In the genomic region with DNA sequence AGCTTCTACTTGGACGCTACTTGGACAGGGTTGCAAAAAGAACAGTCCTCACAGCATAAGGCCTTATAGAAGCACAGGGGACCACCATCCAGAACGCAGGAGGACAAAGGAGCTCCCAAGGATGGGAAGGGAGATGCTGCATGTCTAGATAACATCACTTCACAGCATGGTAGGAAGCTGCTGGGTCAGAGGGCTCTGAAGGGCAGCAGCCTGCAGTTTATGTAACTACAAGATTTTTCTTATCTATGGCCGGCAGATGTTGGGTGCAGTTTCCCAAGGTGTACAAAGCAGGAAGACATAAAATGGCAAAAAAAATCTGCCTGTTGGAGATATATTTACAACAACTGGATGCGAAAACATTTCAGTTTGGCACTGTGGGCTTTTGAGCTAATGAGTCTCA, we compare ENCODE assay signal across 1 cellular context.
TF ChIP-seq lines count a peak whose summit lies in the region.

No MANE protein-coding gene starts in this region.

TF ChIP-seq in K562, 482 proteins besides CTCF, POLR2A, EP300 and RAD21 (continued from another document and continues in another):
- TF ChIP-seq, protein P1, sequence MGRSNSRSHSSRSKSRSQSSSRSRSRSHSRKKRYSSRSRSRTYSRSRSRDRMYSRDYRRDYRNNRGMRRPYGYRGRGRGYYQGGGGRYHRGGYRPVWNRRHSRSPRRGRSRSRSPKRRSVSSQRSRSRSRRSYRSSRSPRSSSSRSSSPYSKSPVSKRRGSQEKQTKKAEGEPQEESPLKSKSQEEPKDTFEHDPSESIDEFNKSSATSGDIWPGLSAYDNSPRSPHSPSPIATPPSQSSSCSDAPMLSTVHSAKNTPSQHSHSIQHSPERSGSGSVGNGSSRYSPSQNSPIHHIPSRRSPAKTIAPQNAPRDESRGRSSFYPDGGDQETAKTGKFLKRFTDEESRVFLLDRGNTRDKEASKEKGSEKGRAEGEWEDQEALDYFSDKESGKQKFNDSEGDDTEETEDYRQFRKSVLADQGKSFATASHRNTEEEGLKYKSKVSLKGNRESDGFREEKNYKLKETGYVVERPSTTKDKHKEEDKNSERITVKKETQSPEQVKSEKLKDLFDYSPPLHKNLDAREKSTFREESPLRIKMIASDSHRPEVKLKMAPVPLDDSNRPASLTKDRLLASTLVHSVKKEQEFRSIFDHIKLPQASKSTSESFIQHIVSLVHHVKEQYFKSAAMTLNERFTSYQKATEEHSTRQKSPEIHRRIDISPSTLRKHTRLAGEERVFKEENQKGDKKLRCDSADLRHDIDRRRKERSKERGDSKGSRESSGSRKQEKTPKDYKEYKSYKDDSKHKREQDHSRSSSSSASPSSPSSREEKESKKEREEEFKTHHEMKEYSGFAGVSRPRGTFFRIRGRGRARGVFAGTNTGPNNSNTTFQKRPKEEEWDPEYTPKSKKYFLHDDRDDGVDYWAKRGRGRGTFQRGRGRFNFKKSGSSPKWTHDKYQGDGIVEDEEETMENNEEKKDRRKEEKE (IDR thresholded peaks at IDR 0.05; ENCODE audit: borderline replicate concordance in 1 of 2, control insufficient read depth in 1 of 2, low read depth in 2 of 2, low read length in 1 of 2): no peak
- TF ChIP-seq NCOA2 (IDR thresholded peaks at IDR 0.05; ENCODE audit: partially characterized antibody in 2 of 2): no peak
- TF ChIP-seq CREB1 (IDR thresholded peaks at IDR 0.05): peak; percentile 63; the same call in 1 of the 2 replicates
- no peak for TF ChIP-seq CREB1 (CRISPR knock-in tag; IDR thresholded peaks at IDR 0.05)
- peak; percentile 92 for TF ChIP-seq NCOR1 (IDR thresholded peaks at IDR 0.05)
- TF ChIP-seq RAD51 (IDR thresholded peaks at IDR 0.05; ENCODE audit: borderline replicate concordance, low read depth): no peak
- no peak for TF ChIP-seq TRIM25 (IDR thresholded peaks at IDR 0.05; ENCODE audit: borderline replicate concordance)
- no peak for TF ChIP-seq E2F3 (CRISPR knock-in tag; IDR thresholded peaks at IDR 0.05)
- peak; percentile 69; the same call in 1 of the 2 replicates for TF ChIP-seq ZNF395 (CRISPR knock-in tag; IDR thresholded peaks at IDR 0.05)
- no peak for TF ChIP-seq ZBTB9 (CRISPR knock-in tag; IDR thresholded peaks at IDR 0.05)
- no peak for TF ChIP-seq HNRNPK (IDR thresholded peaks at IDR 0.05; ENCODE audit: low read depth, low read length, poor library complexity, severe bottlenecking)
- no peak for TF ChIP-seq GTF2E2 (tag; IDR thresholded peaks at IDR 0.05)
- TF ChIP-seq PURB (CRISPR knock-in tag; IDR thresholded peaks at IDR 0.05; ENCODE audit: low read depth): no peak
- TF ChIP-seq HNRNPL (IDR thresholded peaks at IDR 0.05; ENCODE audit: low read depth, low read length): no peak
- TF ChIP-seq, protein P2, sequence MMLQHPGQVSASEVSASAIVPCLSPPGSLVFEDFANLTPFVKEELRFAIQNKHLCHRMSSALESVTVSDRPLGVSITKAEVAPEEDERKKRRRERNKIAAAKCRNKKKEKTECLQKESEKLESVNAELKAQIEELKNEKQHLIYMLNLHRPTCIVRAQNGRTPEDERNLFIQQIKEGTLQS (IDR thresholded peaks at IDR 0.05): no peak
- TF ChIP-seq, protein P2 (CRISPR knock-in tag; conservative IDR thresholded peaks at IDR 0.05): no peak
- no peak for TF ChIP-seq PHF21A (IDR thresholded peaks at IDR 0.05; ENCODE audit: borderline replicate concordance, low read depth)
- TF ChIP-seq ETV1 (tag; conservative IDR thresholded peaks at IDR 0.05; ENCODE audit: low read depth): peak; percentile 59; the same call in 1 of the 2 replicates
- TF ChIP-seq CREM (IDR thresholded peaks at IDR 0.05; ENCODE audit: low read depth): peak; percentile 44; the same call in 1 of the 2 replicates
- no peak for TF ChIP-seq ZC3H4 (CRISPR knock-in tag; IDR thresholded peaks at IDR 0.05; ENCODE audit: borderline replicate concordance)
- TF ChIP-seq, protein P3, sequence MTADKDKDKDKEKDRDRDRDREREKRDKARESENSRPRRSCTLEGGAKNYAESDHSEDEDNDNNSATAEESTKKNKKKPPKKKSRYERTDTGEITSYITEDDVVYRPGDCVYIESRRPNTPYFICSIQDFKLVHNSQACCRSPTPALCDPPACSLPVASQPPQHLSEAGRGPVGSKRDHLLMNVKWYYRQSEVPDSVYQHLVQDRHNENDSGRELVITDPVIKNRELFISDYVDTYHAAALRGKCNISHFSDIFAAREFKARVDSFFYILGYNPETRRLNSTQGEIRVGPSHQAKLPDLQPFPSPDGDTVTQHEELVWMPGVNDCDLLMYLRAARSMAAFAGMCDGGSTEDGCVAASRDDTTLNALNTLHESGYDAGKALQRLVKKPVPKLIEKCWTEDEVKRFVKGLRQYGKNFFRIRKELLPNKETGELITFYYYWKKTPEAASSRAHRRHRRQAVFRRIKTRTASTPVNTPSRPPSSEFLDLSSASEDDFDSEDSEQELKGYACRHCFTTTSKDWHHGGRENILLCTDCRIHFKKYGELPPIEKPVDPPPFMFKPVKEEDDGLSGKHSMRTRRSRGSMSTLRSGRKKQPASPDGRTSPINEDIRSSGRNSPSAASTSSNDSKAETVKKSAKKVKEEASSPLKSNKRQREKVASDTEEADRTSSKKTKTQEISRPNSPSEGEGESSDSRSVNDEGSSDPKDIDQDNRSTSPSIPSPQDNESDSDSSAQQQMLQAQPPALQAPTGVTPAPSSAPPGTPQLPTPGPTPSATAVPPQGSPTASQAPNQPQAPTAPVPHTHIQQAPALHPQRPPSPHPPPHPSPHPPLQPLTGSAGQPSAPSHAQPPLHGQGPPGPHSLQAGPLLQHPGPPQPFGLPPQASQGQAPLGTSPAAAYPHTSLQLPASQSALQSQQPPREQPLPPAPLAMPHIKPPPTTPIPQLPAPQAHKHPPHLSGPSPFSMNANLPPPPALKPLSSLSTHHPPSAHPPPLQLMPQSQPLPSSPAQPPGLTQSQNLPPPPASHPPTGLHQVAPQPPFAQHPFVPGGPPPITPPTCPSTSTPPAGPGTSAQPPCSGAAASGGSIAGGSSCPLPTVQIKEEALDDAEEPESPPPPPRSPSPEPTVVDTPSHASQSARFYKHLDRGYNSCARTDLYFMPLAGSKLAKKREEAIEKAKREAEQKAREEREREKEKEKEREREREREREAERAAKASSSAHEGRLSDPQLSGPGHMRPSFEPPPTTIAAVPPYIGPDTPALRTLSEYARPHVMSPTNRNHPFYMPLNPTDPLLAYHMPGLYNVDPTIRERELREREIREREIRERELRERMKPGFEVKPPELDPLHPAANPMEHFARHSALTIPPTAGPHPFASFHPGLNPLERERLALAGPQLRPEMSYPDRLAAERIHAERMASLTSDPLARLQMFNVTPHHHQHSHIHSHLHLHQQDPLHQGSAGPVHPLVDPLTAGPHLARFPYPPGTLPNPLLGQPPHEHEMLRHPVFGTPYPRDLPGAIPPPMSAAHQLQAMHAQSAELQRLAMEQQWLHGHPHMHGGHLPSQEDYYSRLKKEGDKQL (CRISPR knock-in tag; IDR thresholded peaks at IDR 0.05; ENCODE audit: borderline replicate concordance): no peak
- TF ChIP-seq ZNF165 (CRISPR knock-in tag; IDR thresholded peaks at IDR 0.05; ENCODE audit: borderline replicate concordance): no peak
- TF ChIP-seq CBX2 (IDR thresholded peaks at IDR 0.05; ENCODE audit: insufficient read depth, low read length, poor library complexity, severe bottlenecking): no peak
- TF ChIP-seq MAX (CRISPR knock-in tag; IDR thresholded peaks at IDR 0.05): no peak
- TF ChIP-seq SPI1 (IDR thresholded peaks at IDR 0.05; ENCODE audit: borderline replicate concordance, low read depth, low read length): no peak
- TF ChIP-seq DPF2 (IDR thresholded peaks at IDR 0.05): peak; percentile 93
- 0 out of 2 replicates have a peak, but pooled peaks have one; percentile 35 for TF ChIP-seq DMBX1 (CRISPR knock-in tag; IDR thresholded peaks at IDR 0.05; ENCODE audit: borderline replicate concordance)
- no peak for TF ChIP-seq SRSF1 (IDR thresholded peaks at IDR 0.05; ENCODE audit: low read depth, low read length)
- TF ChIP-seq OTX1 (CRISPR knock-in tag; IDR thresholded peaks at IDR 0.05): no peak
- TF ChIP-seq PML (IDR thresholded peaks at IDR 0.05; ENCODE audit: low read length): peak; percentile 97
- TF ChIP-seq POLR3G (IDR thresholded peaks at IDR 0.05; ENCODE audit: extremely low read depth, insufficient read length, insufficient replicate concordance): no peak
- TF ChIP-seq SMARCB1 (IDR thresholded peaks at IDR 0.05; ENCODE audit: insufficient read length, low read depth): no peak
- 0 out of 4 replicates have a peak, but pooled peaks of 1 of the 2 experiments have one; percentile 37 for TF ChIP-seq ARNT (IDR thresholded peaks at IDR 0.05)
- TF ChIP-seq MYC (IDR thresholded peaks at IDR 0.05; ENCODE audit: low read depth, low read length): 0 out of 2 replicates have a peak, but pooled peaks have one; percentile 19
- TF ChIP-seq MYC (CRISPR knock-in tag; IDR thresholded peaks at IDR 0.05; ENCODE audit: borderline replicate concordance, low read depth): no peak
- no peak for TF ChIP-seq RBM22 (IDR thresholded peaks at IDR 0.05; ENCODE audit: low read depth, low read length, poor library complexity, severe bottlenecking)
- peak; percentile 90 for TF ChIP-seq MTA2 (IDR thresholded peaks at IDR 0.05; ENCODE audit: low read depth)
- no peak for TF ChIP-seq ELK3 (CRISPR knock-in tag; IDR thresholded peaks at IDR 0.05)
- TF ChIP-seq E2F1 (CRISPR knock-in tag; IDR thresholded peaks at IDR 0.05): no peak
